20 cellular contexts compared by ENCODE assay signal in the genomic region with DNA sequence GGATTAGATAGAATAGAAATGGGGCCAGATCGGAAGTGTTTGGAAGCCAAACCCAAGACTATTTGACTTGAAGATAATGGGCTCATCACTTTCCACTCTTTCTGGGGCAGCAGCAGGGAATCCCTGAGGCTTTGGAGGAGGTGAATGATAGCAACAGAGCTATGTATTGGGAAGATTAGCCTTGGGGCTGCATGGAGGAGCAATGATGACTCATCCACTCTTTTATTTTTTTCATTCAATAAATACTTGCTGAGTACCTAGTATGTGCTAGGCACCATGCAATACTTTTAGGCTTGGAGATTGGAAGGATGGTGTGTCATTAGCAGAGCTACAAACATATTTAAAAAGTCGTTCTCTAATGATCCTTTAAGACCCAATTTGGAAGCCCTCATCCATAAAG.
DNase-seq lines count a peak whose midpoint lies in the region; ATAC-seq and TF ChIP-seq lines count a peak whose summit lies in the region.
"Had no signal": no experiment of that assay in that cellular context is flagged by ENCODE, and none has a peak within 500 bp of the region (broad histone marks: within the 10 kb centered on the region; RNA-seq: fewer than 3 reads in every experiment).

No MANE protein-coding gene starts in this region.

- H3K4me1 ChIP-seq in breast epithelium (no peaks in the 10 kb centered on the region), endodermal cell (ENCODE audit: control insufficient read depth, insufficient read depth, low read length) (no peaks in the 10 kb centered on the region)

- DNase-seq in MCF 10A (ENCODE audit: unreplicated experiment) = peak; percentile 27
- no peak for DNase-seq in breast epithelium (ENCODE audit: low spot score in 2 of 2)
- peak; percentile 28 for DNase-seq in RPMI7951 (ENCODE audit: low read depth)
- peak; percentile 49 for DNase-seq in endodermal cell
- no peak for DNase-seq in activated T-cell treated with anti-CD3 and anti-CD28 coated beads, Interleukin-2, amount 50 U/mL, for 72 hours
- DNase-seq in dermis blood vessel endothelial cell = no peak
- DNase-seq in NCI-H1417 treated with DMSO at 0.1 percent for 48 hours (lab: John Stamatoyannopoulos, UW) = no peak
- DNase-seq: DMS79, GM23248, NCI-H1092 treated with DMSO at 0.1 percent for 48 hours, NCI-H146, NCI-H2029, NCI-H2171, NCI-H526, OCI-M1, SHP77, T-helper 17 cell had no signal

- H3K36me3 Mint-ChIP-seq in MCF 10A (ENCODE audit: insufficient read depth, unreplicated experiment) (no peaks in the 10 kb centered on the region), endodermal cell (ENCODE audit: low read depth) (no peaks in the 10 kb centered on the region)
- H3K36me3 Mint-ChIP-seq in activated T-cell treated with anti-CD3 and anti-CD28 coated beads, Interleukin-2, amount 50 U/mL, for 72 hours (ENCODE audit: insufficient read depth in 2 of 2) = no peaks in the 10 kb centered on the region

- TF ChIP-seq POLR2A in breast epithelium (IDR thresholded peaks at IDR 0.05) = no peak

- H3K27me3 Mint-ChIP-seq in MCF 10A (ENCODE audit: insufficient read depth, unreplicated experiment) = peaks cover 85% of the 10 kb centered on the region
- H3K27me3 Mint-ChIP-seq in endodermal cell (ENCODE audit: insufficient read depth) = peaks cover 16% of the 10 kb centered on the region
- H3K27me3 Mint-ChIP-seq in activated T-cell treated with anti-CD3 and anti-CD28 coated beads, Interleukin-2, amount 50 U/mL, for 72 hours (ENCODE audit: low read depth) = peaks cover 25% of the 10 kb centered on the region

- TF ChIP-seq CTCF in MCF 10A (IDR thresholded peaks at IDR 0.05; ENCODE audit: unreplicated experiment) (no peak), breast epithelium (IDR thresholded peaks at IDR 0.05) (no peak), endodermal cell (conservative IDR thresholded peaks at IDR 0.05) (no peak)

- intact Hi-C loops in MCF 10A (cut with micrococcal nuclease) (no loop called here), breast epithelium (cut with DNase I; ENCODE audit: low total_unique reads) (no loop called here)

- H3K27me3 ChIP-seq in breast epithelium = no peaks in the 10 kb centered on the region
- peaks cover 37% of the 10 kb centered on the region for H3K27me3 ChIP-seq in endodermal cell (ENCODE audit: control insufficient read depth, insufficient read depth, low read length, poor library complexity, severe bottlenecking)

- POLR2A ChIA-PET in MCF 10A (lab: Yijun Ruan, JAX) = interaction anchor here (0.6 to 1.2 kb wide), 3 partner anchors 10 to 408 kb away, joined by 3 to 4 read pairs (median 3); no protein-coding TSS in a partner anchor

- no peak overlapping the region for H3K4me3 Mint-ChIP-seq in MCF 10A (ENCODE audit: unreplicated experiment)
- H3K4me3 Mint-ChIP-seq in endodermal cell = no peak overlapping the region
- H3K4me3 Mint-ChIP-seq in activated T-cell treated with anti-CD3 and anti-CD28 coated beads, Interleukin-2, amount 50 U/mL, for 72 hours = no peak overlapping the region
- H3K4me3 Mint-ChIP-seq: B cell, T-helper 17 cell had no signal

- no peak for ATAC-seq in activated T-cell treated with anti-CD3 and anti-CD28 coated beads, Interleukin-2, amount 50 U/mL, for 72 hours (replicated peaks in 1 of 2)
- ATAC-seq in HG02588 (IDR thresholded peaks at IDR 0.05; ENCODE audit: unreplicated experiment) = no peak
- ATAC-seq: HCT116, T-helper 17 cell had no signal

- 63 to 83% methylated on average over 2 of the region's 2 CpGs for WGBS in endodermal cell (ENCODE audit: insufficient coverage in 1 of 2, insufficient read length in 1 of 2), 2 experiments

- H3K27ac ChIP-seq in breast epithelium (no peak overlapping the region), endodermal cell (ENCODE audit: low read depth, low read length) (no peak overlapping the region)
- H3K27ac ChIP-seq: GM23248 had no signal

- H3K9me3 Mint-ChIP-seq in MCF 10A (ENCODE audit: unreplicated experiment) = no peaks in the 10 kb centered on the region
- no peaks in the 10 kb centered on the region for H3K9me3 Mint-ChIP-seq in endodermal cell
- no peaks in the 10 kb centered on the region for H3K9me3 Mint-ChIP-seq in activated T-cell treated with anti-CD3 and anti-CD28 coated beads, Interleukin-2, amount 50 U/mL, for 72 hours

- no TSS peak for BruUV-seq in MCF 10A (replicated peaks; lab: Mats Ljungman, UMichigan)

- no peak overlapping the region for H3K9ac ChIP-seq in endodermal cell (ENCODE audit: extremely low read depth, low read length, poor library complexity, severe bottlenecking)
- H3K9ac ChIP-seq: GM23248 had no signal

- H3K9me3 ChIP-seq in breast epithelium (no peaks in the 10 kb centered on the region), endodermal cell (ENCODE audit: control insufficient read depth, low read length) (no peaks in the 10 kb centered on the region)

- CTCF ChIA-PET in MCF 10A (lab: Yijun Ruan, JAX) = interaction anchor here (0.5 to 1.6 kb wide), 3 partner anchors 151 to 360 kb away, joined by 3 to 4 read pairs (median 3); no protein-coding TSS in a partner anchor

- no peak overlapping the region for H3K27ac Mint-ChIP-seq in MCF 10A (ENCODE audit: low read depth, unreplicated experiment)
- no peak overlapping the region for H3K27ac Mint-ChIP-seq in endodermal cell
- H3K27ac Mint-ChIP-seq in activated T-cell treated with anti-CD3 and anti-CD28 coated beads, Interleukin-2, amount 50 U/mL, for 72 hours = no peak overlapping the region
- H3K27ac Mint-ChIP-seq: B cell, T-helper 17 cell had no signal

- H3K36me3 ChIP-seq in breast epithelium (no peaks in the 10 kb centered on the region), endodermal cell (ENCODE audit: control insufficient read depth, insufficient read depth, low read length) (no peaks in the 10 kb centered on the region)

- H3K4me3 ChIP-seq in breast epithelium (no peak overlapping the region), endodermal cell (ENCODE audit: low read length) (no peak overlapping the region)
- H3K4me3 ChIP-seq: GM23248 had no signal

- H3K4me1 Mint-ChIP-seq in MCF 10A (ENCODE audit: insufficient read depth, unreplicated experiment) = no peaks in the 10 kb centered on the region
- H3K4me1 Mint-ChIP-seq in endodermal cell = peaks cover 10% of the 10 kb centered on the region
- no peaks in the 10 kb centered on the region for H3K4me1 Mint-ChIP-seq in activated T-cell treated with anti-CD3 and anti-CD28 coated beads, Interleukin-2, amount 50 U/mL, for 72 hours (ENCODE audit: low read depth)
- H3K4me1 Mint-ChIP-seq: B cell, T-helper 17 cell had no signal

Comparison
In these comparisons a context has a peak if more than half of its experiments do, and no peak if none do; other contexts are left out.
1. DNase-seq: peak in MCF 10A (single experiment), RPMI7951 (single experiment) and endodermal cell (single experiment); none in breast epithelium (0 of 2), activated T-cell treated with anti-CD3 and anti-CD28 coated beads, Interleukin-2, amount 50 U/mL, for 72 hours (0 of 2), dermis blood vessel endothelial cell (single experiment) and NCI-H1417 treated with DMSO at 0.1 percent for 48 hours (single experiment).